25 cellular contexts compared by ENCODE assay signal in the genomic region with DNA sequence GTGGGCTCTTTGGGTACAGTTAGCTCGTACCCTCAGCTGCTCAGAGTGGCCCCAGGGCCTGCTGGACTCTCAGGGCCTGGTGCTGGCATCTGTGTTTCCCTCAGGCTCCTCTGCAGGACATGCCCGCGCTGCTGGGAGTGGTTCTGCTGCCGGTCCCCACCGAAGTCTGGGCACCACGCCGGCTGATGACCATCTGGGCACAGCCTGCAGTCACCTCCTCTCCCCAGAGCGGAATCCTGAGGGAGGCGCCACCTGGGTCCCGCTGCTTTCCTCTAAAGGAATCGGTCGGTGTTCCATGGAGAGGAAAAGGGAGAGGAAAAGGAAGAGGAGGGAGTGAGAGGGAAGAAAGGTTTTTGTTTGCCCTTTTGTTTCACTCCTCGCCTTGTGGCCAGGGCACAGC. TPM values are rescaled to one million over a fixed set of nuclear protein-coding genes. Genes with fewer than 3 reads are reported as not detected.
"Had no signal": no experiment of that assay in that cellular context is flagged by ENCODE, and none has a peak within 500 bp of the region (broad histone marks: within the 10 kb centered on the region; RNA-seq: fewer than 3 reads in every experiment).

No MANE protein-coding gene starts in this region.

- H3K36me3 ChIP-seq: adrenal gland, Peyer's patch, SJCRH30 had no signal

- H3K9ac ChIP-seq: SK-N-SH had no signal

- H3K9me3 Mint-ChIP-seq: activated naive CD8-positive, alpha-beta T cell treated with anti-CD3 and anti-CD28 coated beads, Interleukin-2, amount 10 ng/mL, durations not matched to agents 7 days and 5 days had no signal

- H3K27me3 ChIP-seq: SJCRH30 had no signal

- H3K4me1 ChIP-seq: adrenal gland, Peyer's patch, SJCRH30 had no signal

- H3K9me3 ChIP-seq: adrenal gland, Peyer's patch, SJCRH30, SK-N-SH had no signal

- H3K27ac ChIP-seq: adrenal gland, Peyer's patch, RWPE1, SJCRH30 had no signal

- H3K36me3 Mint-ChIP-seq: activated naive CD8-positive, alpha-beta T cell treated with anti-CD3 and anti-CD28 coated beads, Interleukin-2, amount 10 ng/mL, durations not matched to agents 7 days and 5 days had no signal

- H3K4me3 ChIP-seq: adrenal gland, Peyer's patch, SJCRH30 had no signal

- ATAC-seq: activated CD8-positive, alpha-beta T cell treated with anti-CD3 and anti-CD28 coated beads, Interleukin-2, amount 10 ng/mL, durations not matched to agents 7 days and 5 days had no signal

- DNase-seq: activated CD4-positive, alpha-beta T cell treated with anti-CD3 and anti-CD28 coated beads for 48 hours; activated CD4-positive, alpha-beta T cell treated with anti-CD3 and anti-CD28 coated beads, Interleukin-2, amount 50 U/mL, for 4 hours; activated CD4-positive, CD25-positive, alpha-beta regulatory T cell treated with anti-CD3 and anti-CD28 coated beads, Interleukin-2, amount 50 U/mL, for 72 hours; activated CD8-positive, alpha-beta memory T cell treated with anti-CD3 and anti-CD28 coated beads, Interleukin-2, amount 50 U/mL, for 48 hours; activated CD8-positive, alpha-beta T cell treated with anti-CD3 and anti-CD28 coated beads, Interleukin-2, amount 10 ng/mL, durations not matched to agents 7 days and 5 days; activated naive CD4-positive, alpha-beta T cell treated with anti-CD3 and anti-CD28 coated beads, Interleukin-2, amount 50 U/mL, for 16 hours; activated naive CD8-positive, alpha-beta T cell treated with anti-CD3 and anti-CD28 coated beads, Interleukin-2, amount 10 ng/mL, durations not matched to agents 7 days and 5 days; activated T-cell treated with anti-CD3 and anti-CD28 coated beads, Interleukin-2, amount 50 U/mL, for 1 hour; adrenal gland; anterior cingulate cortex; NCI-H1092 treated with DMSO at 0.1 percent for 48 hours; NCI-H1417 treated with DMSO at 0.1 percent for 48 hours; NCI-H1694; NCI-H2029 treated with DMSO at 0.1 percent for 48 hours; NCI-H510A treated with DMSO at 0.1 percent for 48 hours; Peyer's patch; Right ventricle myocardium superior; SJCRH30; SK-N-SH; SW 1271 had no signal

- H3K4me2 ChIP-seq: SK-N-SH had no signal

- H3K27ac Mint-ChIP-seq: activated CD8-positive, alpha-beta T cell treated with anti-CD3 and anti-CD28 coated beads, Interleukin-2, amount 10 ng/mL, durations not matched to agents 7 days and 5 days; activated naive CD8-positive, alpha-beta T cell treated with anti-CD3 and anti-CD28 coated beads, Interleukin-2, amount 10 ng/mL, durations not matched to agents 7 days and 5 days had no signal

- H3K4me3 Mint-ChIP-seq: activated CD8-positive, alpha-beta T cell treated with anti-CD3 and anti-CD28 coated beads, Interleukin-2, amount 10 ng/mL, durations not matched to agents 7 days and 5 days; activated naive CD8-positive, alpha-beta T cell treated with anti-CD3 and anti-CD28 coated beads, Interleukin-2, amount 10 ng/mL, durations not matched to agents 7 days and 5 days had no signal

RNA-seq across cellular contexts. Expression of a gene that starts 43.6 kb away (rescaled TPM):
- total RNA-seq: activated CD8-positive, alpha-beta T cell treated with anti-CD3 and anti-CD28 coated beads, Interleukin-2, amount 10 ng/mL, durations not matched to agents 7 days and 5 days; activated naive CD8-positive, alpha-beta T cell treated with anti-CD3 and anti-CD28 coated beads, Interleukin-2, amount 10 ng/mL, durations not matched to agents 7 days and 5 days; cardiac septum; chondrocyte; MCF 10A; Peyer's patch; Right ventricle myocardium superior; SJCRH30; T-helper 1 cell treated with Interleukin-12 subunit alpha and Interleukin-12 subunit beta and Interleukin-4 antibody, amounts not matched to agents 30 ng/mL and 1 ng/mL, for 36 hours had no signal

RNA-seq across cellular contexts. Expression of a gene that starts 47.8 kb away (rescaled TPM):
- total RNA-seq: activated CD8-positive, alpha-beta T cell treated with anti-CD3 and anti-CD28 coated beads, Interleukin-2, amount 10 ng/mL, durations not matched to agents 7 days and 5 days; cardiac septum; chondrocyte; MCF 10A; Peyer's patch; Right ventricle myocardium superior; SJCRH30; T-helper 1 cell treated with Interleukin-12 subunit alpha and Interleukin-12 subunit beta and Interleukin-4 antibody, amounts not matched to agents 30 ng/mL and 1 ng/mL, for 36 hours had no signal
